In genomic region chr19:17483605-17484002, GRCh38 we compare ENCODE assay signal across 24 cellular contexts. TPM values are rescaled to one million over a fixed set of nuclear protein-coding genes. Genes with fewer than 3 reads are reported as not detected.
"Had no signal": no experiment of that assay in that cellular context is flagged by ENCODE, and none has a peak within 500 bp of the region (broad histone marks: within the 10 kb centered on the region; RNA-seq: fewer than 3 reads in every experiment).

No MANE protein-coding gene starts in this region.

- H3K9ac ChIP-seq: KMS-11 had no signal

- H3K36me3 Mint-ChIP-seq: IgD-negative memory B cell had no signal

- ATAC-seq: K562 had no signal

- H3K4me2 ChIP-seq: KMS-11 had no signal

- H3K4me3 Mint-ChIP-seq: IgD-negative memory B cell had no signal

- DNase-seq: Kasumi-1, MV-4-11, NCI-H1048, NCI-H1105, NCI-H1417, NCI-H1436 treated with DMSO at 0.1 percent for 48 hours, NCI-H1694, NCI-H187 treated with DMSO at 0.1 percent for 48 hours, NCI-H2029 treated with DMSO at 0.1 percent for 48 hours, NCI-H2171 treated with DMSO at 0.1 percent for 48 hours, NCI-H345, NCI-H446 treated with DMSO at 0.1 percent for 48 hours, NCI-H510A treated with DMSO at 0.1 percent for 48 hours, NCI-H526, NCI-H748 treated with DMSO at 0.1 percent for 48 hours, RPMI8226, SHP77 had no signal

- H3K4me3 ChIP-seq: K562 had no signal

- H3K27me3 Mint-ChIP-seq: IgD-negative memory B cell had no signal

- H3K27ac ChIP-seq: KMS-11 had no signal

RNA-seq across cellular contexts. Expression of gene NXNL1, which starts 22.9 kb away (rescaled TPM):
- total RNA-seq: HT-29; K562; M059J; SK-MEL-5; T-helper 1 cell treated with Interleukin-12 subunit alpha and Interleukin-12 subunit beta and Interleukin-4 antibody, amounts not matched to agents 30 ng/mL and 1 ng/mL, for 36 hours had no signal

RNA-seq across cellular contexts. Expression of gene TMEM221, which starts 35.1 kb away (rescaled TPM):
- total RNA-seq: HT-29; K562; T-helper 1 cell treated with Interleukin-12 subunit alpha and Interleukin-12 subunit beta and Interleukin-4 antibody, amounts not matched to agents 30 ng/mL and 1 ng/mL, for 36 hours had no signal
